In the genomic region with DNA sequence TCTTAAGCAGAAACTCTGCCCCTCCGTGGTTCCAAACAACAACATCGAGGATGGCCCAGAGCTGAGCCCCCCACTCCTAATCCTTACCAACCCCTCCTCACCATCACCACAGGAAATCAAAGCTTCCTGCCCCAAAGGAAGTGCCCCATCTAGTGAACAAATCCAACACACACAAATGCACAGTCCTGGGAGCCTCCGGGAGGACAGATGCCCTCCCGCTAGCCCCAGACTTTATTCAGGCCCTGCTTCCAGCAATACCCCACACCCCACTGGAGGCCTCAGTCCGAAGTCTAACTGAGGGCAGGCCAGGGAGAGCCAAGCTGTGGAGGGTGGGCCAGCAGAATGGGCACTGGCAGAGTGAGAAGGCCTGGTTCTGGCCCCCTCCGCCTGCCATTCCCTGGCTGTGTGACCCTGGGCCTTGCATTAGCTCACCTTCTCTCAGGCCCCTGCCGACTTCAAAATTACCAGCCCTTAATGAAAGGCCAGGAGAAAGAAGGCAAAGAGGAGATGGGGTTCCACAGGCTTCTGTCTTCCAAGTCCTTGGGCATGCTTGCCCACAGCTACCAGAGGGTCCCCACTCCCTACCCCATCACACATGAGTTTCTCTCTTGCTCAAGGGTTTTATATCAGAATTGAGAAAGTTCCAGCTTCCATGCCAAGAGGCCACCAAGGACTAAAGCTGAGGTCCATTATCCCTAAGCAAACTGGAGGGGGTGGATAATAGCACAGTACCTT, we compare ENCODE assay signal across 8 cellular contexts. TPM values are rescaled to one million over a fixed set of nuclear protein-coding genes. Genes with fewer than 3 reads are reported as not detected.
DNase-seq lines count a peak whose midpoint lies in the region; ATAC-seq and TF ChIP-seq lines count a peak whose summit lies in the region.

No MANE protein-coding gene starts in this region.

- ATAC-seq in heart left ventricle (no peak), GM19023 (IDR thresholded peaks at IDR 0.05; ENCODE audit: unreplicated experiment) (no peak), sciatic nerve (no peak)

- TF ChIP-seq CTCF in VCaP (conservative IDR thresholded peaks at IDR 0.05): peak; percentile 14; the same call in 1 of the 2 replicates
- TF ChIP-seq CTCF in heart left ventricle (IDR thresholded peaks at IDR 0.05): peak in 8 of 12 donors; percentile 12 to 44 (median 23)

- H3K27me3 ChIP-seq in GM23248 (replicated peaks; ENCODE audit: insufficient read depth) (no peaks in the 10 kb centered on the region), heart left ventricle (no peaks in the 10 kb centered on the region)

- H3K36me3 ChIP-seq in GM23248 (ENCODE audit: low read depth) (no peaks in the 10 kb centered on the region), heart left ventricle (peaks cover 0 to 11% (median 0%) of the 10 kb centered on the region in 9 donors)

- peak overlapping the region; percentile 82 for H3K4me3 ChIP-seq in GM23248
- H3K4me3 ChIP-seq in heart left ventricle: peak overlapping the region in 11 of 12 donors; percentile 17 to 98 (median 82)
- H3K4me3 ChIP-seq in skin epidermis: peak overlapping the region; percentile 60 to 80 (median 71)

- H3K9me3 ChIP-seq in GM23248 (ENCODE audit: low read depth): no peaks in the 10 kb centered on the region
- H3K9me3 ChIP-seq in heart left ventricle: no peaks in the 10 kb centered on the region

- peak overlapping the region; percentile 87 for H3K4me2 ChIP-seq in GM23248 (ENCODE audit: unreplicated experiment)

- peaks cover 64% of the 10 kb centered on the region for H3F3A ChIP-seq in GM23248 (ENCODE audit: insufficient read depth)

- peak overlapping the region; percentile 93 for H3K9ac ChIP-seq in GM23248

- no peak overlapping the region for H2AFZ ChIP-seq in GM23248

- H3K27ac ChIP-seq in GM23248: peak overlapping the region; percentile 99
- H3K27ac ChIP-seq in VCaP: 0 out of 2 replicates have a peak overlapping the region, but pooled peaks have one; percentile 14
- H3K27ac ChIP-seq in heart left ventricle: peak overlapping the region; percentile 62 to 99 (median 98)
- H3K27ac ChIP-seq in skin epidermis: peak overlapping the region; percentile 48 to 99 (median 97)

- DNase-seq in GM23248 (peak; percentile 68), heart left ventricle (peak in 1 of 5 donors; percentile 28), occipital lobe (lab: John Stamatoyannopoulos, UW) (no peak), NCI-H748 treated with DMSO at 0.1 percent for 48 hours (lab: John Stamatoyannopoulos, UW) (no peak), sciatic nerve (ENCODE audit: low spot score) (no peak)

- intact Hi-C loops in heart left ventricle (cut with DNase I) (loop anchor here in 1 of 10 donors (5.0 kb wide), 1 partner anchor 40 kb away; no protein-coding TSS in a partner anchor), sciatic nerve (cut with DNase I) (no loop called here)

- H3K79me2 ChIP-seq in GM23248 (ENCODE audit: insufficient read depth): peaks cover 69% of the 10 kb centered on the region

- WGBS in GM23248 (ENCODE audit: low coverage in 1 of 2, low lambda C conversion rate in 2 of 2, missing lambda C conversion rate in 2 of 2), 2 experiments: 13% methylated on average over 7 of the region's 7 CpGs
- 24 to 34% (median 29%) methylated on average over 7 of the region's 7 CpGs for WGBS in heart left ventricle, 4 donors

- H3K4me1 ChIP-seq in GM23248 (ENCODE audit: insufficient read depth) (peaks cover 57% of the 10 kb centered on the region), heart left ventricle (peaks cover 25 to 87% (median 77%) of the 10 kb centered on the region in 12 donors)

- no peak for TF ChIP-seq POLR2A in heart left ventricle (IDR thresholded peaks at IDR 0.05)

- in situ Hi-C loops in GM23248 (cut with MboI): no loop called here

- no peaks in the 10 kb centered on the region for H3K9me2 ChIP-seq in GM23248 (ENCODE audit: insufficient read depth)

- H4K20me1 ChIP-seq in GM23248 (ENCODE audit: insufficient read depth): no peaks in the 10 kb centered on the region

RNA-seq across cellular contexts. Expression of gene HDAC7, which starts 2.3 kb away (rescaled TPM):
- 62.9 and 72.3 TPM in 2 replicates for total RNA-seq in GM23248 (2014; rRNA removed; shearing (Covaris generic))
- polyA plus RNA-seq in GM23248 (2016; fragmentation: Nextera tagmentation; extraction: Ambion mirVana) (45.3 and 46.2 TPM in 2 replicates), heart left ventricle (10 to 100 TPM; 42.2 to 43.9 TPM)
- total RNA-seq in heart left ventricle (10 to 100 TPM; 27.4 to 63.0 (median 38.6) TPM), occipital lobe (5.9 TPM), sciatic nerve (152 TPM)

RNA-seq across cellular contexts. Expression of gene SLC48A1, which starts 44.4 kb away (rescaled TPM):
- total RNA-seq in GM23248 (2014; rRNA removed; shearing (Covaris generic)): 16.4 and 20.9 TPM in 2 replicates
- 19.1 and 21.8 TPM in 2 replicates for polyA plus RNA-seq in GM23248 (2016; fragmentation: Nextera tagmentation; extraction: Ambion mirVana)
- total RNA-seq in heart left ventricle: 10 to 100 TPM; 17.6 to 68.2 (median 23.9) TPM
- polyA plus RNA-seq in heart left ventricle: 10 to 100 TPM; 13.0 to 16.5 TPM
- 11.1 TPM for total RNA-seq in occipital lobe
- 47.9 TPM for total RNA-seq in sciatic nerve

RNA-seq across cellular contexts. Expression of gene RAPGEF3, which starts 58.8 kb away (rescaled TPM):
- 1.3 and 3.7 TPM in 2 replicates for total RNA-seq in GM23248 (2014; rRNA removed; shearing (Covaris generic))
- polyA plus RNA-seq in GM23248 (2016; fragmentation: Nextera tagmentation; extraction: Ambion mirVana) (1.1 and 1.4 TPM in 2 replicates), heart left ventricle (10 to 100 TPM; 18.6 to 62.1 TPM)
- total RNA-seq in heart left ventricle (10 to 100 TPM; 14.5 to 47.8 (median 23.9) TPM), occipital lobe (9.0 TPM), sciatic nerve (73.4 TPM)

Comparison
In these comparisons a context has a peak if more than half of its experiments do, and no peak if none do; other contexts are left out.
1. H3K27ac ChIP-seq: peak in every context shown above with its lines; median percentile 99 in GM23248; 98 in heart left ventricle; 97 in skin epidermis; 14 in VCaP.